9 cellular contexts compared by ENCODE assay signal in genomic region chr1:25543106-25543424, GRCh38. TPM values are rescaled to one million over a fixed set of nuclear protein-coding genes. Genes with fewer than 3 reads are reported as not detected.
DNase-seq lines count a peak whose midpoint lies in the region; ATAC-seq and TF ChIP-seq lines count a peak whose summit lies in the region.
"Had no signal": no experiment of that assay in that cellular context is flagged by ENCODE, and none has a peak within 500 bp of the region (broad histone marks: within the 10 kb centered on the region; RNA-seq: fewer than 3 reads in every experiment).

No MANE protein-coding gene starts in this region.

- H3K9me3 ChIP-seq in mononuclear cell (ENCODE audit: low read depth, low read length) (no peaks in the 10 kb centered on the region), upper lobe of right lung (no peaks in the 10 kb centered on the region)

- ATAC-seq in upper lobe of right lung = no peak
- ATAC-seq in GM21390 (IDR thresholded peaks at IDR 0.05; ENCODE audit: unreplicated experiment) = no peak

- H3K4me3 ChIP-seq in mononuclear cell (ENCODE audit: low read length) (peak overlapping the region; percentile 57), upper lobe of right lung (peak overlapping the region; percentile 87), lower leg skin (ENCODE audit: low read depth, poor library complexity, severe bottlenecking) (no peak overlapping the region)

- H3K36me3 ChIP-seq in upper lobe of right lung = no peaks in the 10 kb centered on the region

- H3K4me1 Mint-ChIP-seq in activated naive CD4-positive, alpha-beta T cell treated with anti-CD3 and anti-CD28 coated beads, Interleukin-2, amount 50 U/mL, for 24 hours = peaks cover 38% of the 10 kb centered on the region
- H3K4me1 Mint-ChIP-seq in brain = peaks cover 15% of the 10 kb centered on the region

- H3K27me3 Mint-ChIP-seq in activated naive CD4-positive, alpha-beta T cell treated with anti-CD3 and anti-CD28 coated beads, Interleukin-2, amount 50 U/mL, for 24 hours = no peaks in the 10 kb centered on the region
- H3K27me3 Mint-ChIP-seq in brain = peaks cover 40% of the 10 kb centered on the region

- peak overlapping the region; percentile 68 for H3K27ac Mint-ChIP-seq in activated naive CD4-positive, alpha-beta T cell treated with anti-CD3 and anti-CD28 coated beads, Interleukin-2, amount 50 U/mL, for 24 hours
- no peak overlapping the region for H3K27ac Mint-ChIP-seq in brain

- peak overlapping the region; percentile 80 for H3K27ac ChIP-seq in upper lobe of right lung

- intact Hi-C loops in upper lobe of right lung (cut with DNase I) (no loop called here), lower leg skin (cut with DNase I; ENCODE audit: low total_unique reads) (no loop called here)

- TF ChIP-seq CTCF in brain (conservative IDR thresholded peaks at IDR 0.05) (no peak), upper lobe of right lung (IDR thresholded peaks at IDR 0.05) (no peak), lower leg skin (IDR thresholded peaks at IDR 0.05) (no peak)

- H3K4me1 ChIP-seq in mononuclear cell (ENCODE audit: insufficient read depth, low read length) (peaks cover 26% of the 10 kb centered on the region), upper lobe of right lung (peaks cover 22% of the 10 kb centered on the region)

- no peak for DNase-seq in activated naive CD4-positive, alpha-beta T cell treated with Interleukin-2 at 50 U/mL for 16 hours
- DNase-seq in upper lobe of right lung (no peak), hypothalamus (lab: John Stamatoyannopoulos, UW) (no peak), lower leg skin (ENCODE audit: low spot score in 2 of 2) (no peak)
- DNase-seq: amniotic stem cell had no signal

- no peak for TF ChIP-seq POLR2A in lower leg skin (IDR thresholded peaks at IDR 0.05)

- H3K4me3 Mint-ChIP-seq in activated naive CD4-positive, alpha-beta T cell treated with anti-CD3 and anti-CD28 coated beads, Interleukin-2, amount 50 U/mL, for 24 hours = peak overlapping the region; percentile 61
- H3K4me3 Mint-ChIP-seq in brain = peak overlapping the region; percentile 68 to 87 (median 73)

- no peaks in the 10 kb centered on the region for H3K36me3 Mint-ChIP-seq in activated naive CD4-positive, alpha-beta T cell treated with anti-CD3 and anti-CD28 coated beads, Interleukin-2, amount 50 U/mL, for 24 hours
- H3K36me3 Mint-ChIP-seq in brain = no peaks in the 10 kb centered on the region

- H3K27me3 ChIP-seq in mononuclear cell (ENCODE audit: insufficient read depth, low read length) = no peaks in the 10 kb centered on the region
- no peaks in the 10 kb centered on the region for H3K27me3 ChIP-seq in upper lobe of right lung

- 30 to 37% methylated on average over 7 of the region's 7 CpGs for WGBS in lower leg skin, 2 donors

- no peaks in the 10 kb centered on the region for H3K9me3 Mint-ChIP-seq in activated naive CD4-positive, alpha-beta T cell treated with anti-CD3 and anti-CD28 coated beads, Interleukin-2, amount 50 U/mL, for 24 hours
- peaks cover 0 to 10% (median 0%) of the 10 kb centered on the region in 5 experiments for H3K9me3 Mint-ChIP-seq in brain

RNA-seq across cellular contexts. Expression of gene LDLRAP1, which starts 0.3 kb away (rescaled TPM):
- 11.4 TPM for polyA plus RNA-seq in brain (ENCODE audit: insufficient read depth, low read depth, low replicate concordance)
- total RNA-seq in mononuclear cell = 34.5 TPM
- 35.1 TPM for total RNA-seq in upper lobe of right lung
- 10 to 100 TPM; 26.9 to 36.7 (median 27.2) TPM for total RNA-seq in lower leg skin
